ENCODE assay signal across 28 cellular contexts in genomic region chr18:31611511-31611910, GRCh38. TPM values are rescaled to one million over a fixed set of nuclear protein-coding genes. Genes with fewer than 3 reads are reported as not detected.
"Had no signal": no experiment of that assay in that cellular context is flagged by ENCODE, and none has a peak within 500 bp of the region (broad histone marks: within the 10 kb centered on the region; RNA-seq: fewer than 3 reads in every experiment).

No MANE protein-coding gene starts in this region.

- H3K27me3 ChIP-seq: left lung, ovary, sigmoid colon, tibial nerve had no signal

- H3K9me3 Mint-ChIP-seq: activated T-cell treated with anti-CD3 and anti-CD28 coated beads, Interleukin-2, amount 50 U/mL, for 72 hours; effector memory CD8-positive, alpha-beta T cell; nephron progenitor cell; stimulated activated naive B cell treated with anti-CD40 and anti-IgM and Interleukin-4, amounts not matched to agents 10 μg/mL and 1 μg/mL and 100 μg/mL, for 72 hours; T-helper 1 cell treated with Interleukin-12 subunit alpha and Interleukin-12 subunit beta and Interleukin-4 antibody, amounts not matched to agents 30 μg/mL and 1 μg/mL, for 36 hours had no signal

- H3K9me3 ChIP-seq: left lung, ovary, prostate gland, sigmoid colon, tibial nerve had no signal

- ATAC-seq: effector memory CD8-positive, alpha-beta T cell had no signal

- H3K27ac ChIP-seq: coronary artery, left lung, ovary, prostate gland, sigmoid colon, tibial nerve, VCaP had no signal

- H3K4me1 ChIP-seq: left lung, prostate gland, sigmoid colon, tibial nerve had no signal

- H3K27ac Mint-ChIP-seq: activated naive CD8-positive, alpha-beta T cell; activated T-cell treated with anti-CD3 and anti-CD28 coated beads, Interleukin-2, amount 50 U/mL, for 72 hours; effector memory CD8-positive, alpha-beta T cell; naive B cell; stimulated activated naive B cell treated with anti-CD40 and anti-IgM and Interleukin-4, amounts not matched to agents 10 μg/mL and 1 μg/mL and 100 μg/mL, for 72 hours; T-helper 1 cell treated with Interleukin-12 subunit alpha and Interleukin-12 subunit beta and Interleukin-4 antibody, amounts not matched to agents 30 μg/mL and 1 μg/mL, for 36 hours had no signal

- H3K4me3 Mint-ChIP-seq: activated naive CD8-positive, alpha-beta T cell; activated T-cell treated with anti-CD3 and anti-CD28 coated beads, Interleukin-2, amount 50 U/mL, for 72 hours; effector memory CD8-positive, alpha-beta T cell; naive B cell; stimulated activated naive B cell treated with anti-CD40 and anti-IgM and Interleukin-4, amounts not matched to agents 10 μg/mL and 1 μg/mL and 100 μg/mL, for 72 hours; T-helper 1 cell treated with Interleukin-12 subunit alpha and Interleukin-12 subunit beta and Interleukin-4 antibody, amounts not matched to agents 30 μg/mL and 1 μg/mL, for 36 hours had no signal

- H3K36me3 ChIP-seq: left lung, ovary, prostate gland, sigmoid colon, tibial nerve had no signal

- H3K27me3 Mint-ChIP-seq: activated naive CD8-positive, alpha-beta T cell; stimulated activated naive B cell treated with anti-CD40 and anti-IgM and Interleukin-4, amounts not matched to agents 10 μg/mL and 1 μg/mL and 100 μg/mL, for 72 hours had no signal

- H3K4me3 ChIP-seq: coronary artery, dorsolateral prefrontal cortex, left lung, ovary, prostate gland, sigmoid colon, tibial nerve had no signal

- H3K4me1 Mint-ChIP-seq: naive B cell had no signal

- DNase-seq: activated CD4-positive, alpha-beta T cell treated with anti-CD3 and anti-CD28 coated beads for 4 hours; activated CD4-positive, alpha-beta T cell treated with anti-CD3 and anti-CD28 coated beads, Interleukin-2, amount 50 U/mL, for 4 hours; activated naive CD4-positive, alpha-beta T cell treated with Interleukin-2 at 50 U/mL for 16 hours; activated T-cell treated with anti-CD3 and anti-CD28 coated beads for 4 hours; activated T-cell treated with anti-CD3 and anti-CD28 coated beads, Interleukin-2, amount 50 U/mL, for 72 hours; anterior cingulate cortex; effector memory CD8-positive, alpha-beta T cell; foreskin fibroblast; kidney glomerular epithelial cell; left lung; naive B cell; ovary; sigmoid colon; stimulated activated CD4-positive, alpha-beta T cell treated with anti-CD3 and anti-CD28 coated beads, Interleukin-15, amount 100 ng/mL, for 24 hours; stimulated activated CD4-positive, alpha-beta T cell treated with anti-CD3 and anti-CD28 coated beads, Interleukin-2, amount 100 ng/mL, for 24 hours; stimulated activated naive B cell treated with anti-CD40 and anti-IgM and Interleukin-4, amounts not matched to agents 10 μg/mL and 1 μg/mL and 100 μg/mL, for 72 hours; T-helper 9 cell had no signal

- H3K36me3 Mint-ChIP-seq: activated naive CD8-positive, alpha-beta T cell; naive B cell; stimulated activated naive B cell treated with anti-CD40 and anti-IgM and Interleukin-4, amounts not matched to agents 10 μg/mL and 1 μg/mL and 100 μg/mL, for 72 hours had no signal

RNA-seq across cellular contexts. Expression of gene TTR, which starts 19.8 kb away (rescaled TPM):
- total RNA-seq: activated T-cell treated with anti-CD3 and anti-CD28 coated beads, Interleukin-2, amount 50 U/mL, for 72 hours; endothelial cell of umbilical vein; left lung; lung microvascular endothelial cell; mesenteric fat pad; tibial nerve had no signal
- polyA plus RNA-seq: endothelial cell of umbilical vein, ovary had no signal
